ENCODE assay signal across 31 cellular contexts in the genomic region with DNA sequence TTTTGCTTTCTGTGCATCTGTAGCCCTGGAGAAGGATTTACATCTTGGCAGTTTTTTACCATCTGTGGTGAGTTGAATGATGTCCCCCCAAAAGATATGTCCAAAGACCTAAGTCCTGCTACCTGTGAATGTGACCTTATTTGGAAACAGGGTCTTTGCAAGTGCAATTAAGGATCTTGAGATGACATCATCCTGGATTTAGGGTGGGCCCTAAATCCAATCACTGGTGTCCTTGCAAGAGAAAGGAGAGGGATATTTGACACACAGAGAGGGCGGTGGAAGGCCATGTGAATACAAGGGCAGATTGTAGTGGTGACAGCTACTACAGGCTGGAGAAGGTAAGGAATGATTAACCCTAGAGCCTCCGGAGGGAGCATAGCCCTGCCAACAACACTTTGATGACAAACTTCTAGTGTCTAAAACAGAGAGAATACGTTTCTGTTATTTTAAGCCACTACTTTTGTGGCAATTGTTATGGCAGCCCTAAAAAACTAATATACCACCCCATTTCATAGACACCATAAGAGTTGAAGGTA.
"Had no signal": no experiment of that assay in that cellular context is flagged by ENCODE, and none has a peak within 500 bp of the region (broad histone marks: within the 10 kb centered on the region; RNA-seq: fewer than 3 reads in every experiment).

No MANE protein-coding gene starts in this region.

- H3K36me3 ChIP-seq: brain microvascular endothelial cell had no signal

- ATAC-seq: activated T-cell treated with anti-CD3 and anti-CD28 coated beads, Interleukin-2, amount 50 U/mL, for 72 hours; esophagus mucosa; T-helper 17 cell had no signal

- H3K9me3 Mint-ChIP-seq: activated CD4-positive, alpha-beta memory T cell treated with anti-CD3 and anti-CD28 coated beads, Interleukin-2, amount 10 ng/mL, durations not matched to agents 7 days and 5 days; activated CD4-positive, alpha-beta T cell treated with anti-CD3 and anti-CD28 coated beads, Interleukin-2, amount 10 ng/mL, durations not matched to agents 7 days and 5 days; activated naive CD4-positive, alpha-beta T cell treated with anti-CD3 and anti-CD28 coated beads, Interleukin-2, amount 10 ng/mL, durations not matched to agents 7 days and 5 days; activated T-cell treated with anti-CD3 and anti-CD28 coated beads, Interleukin-2, amount 50 U/mL, for 24 hours; activated T-cell treated with anti-CD3 and anti-CD28 coated beads, Interleukin-2, amount 50 U/mL, for 72 hours; central memory CD8-positive, alpha-beta T cell; dendritic cell treated with granulocyte-macrophage colony-stimulating factor and Interleukin-4, amounts not matched to agents 40 ng/mL and 50 ng/mL, for 4 days; T-helper 2 cell treated with Interferon-gamma antibody and Interleukin-4, amounts not matched to agents 5 μg/mL and 100 μg/mL, for 36 hours had no signal

- H3K4me1 Mint-ChIP-seq: central memory CD8-positive, alpha-beta T cell had no signal

- H3K27ac ChIP-seq: brain microvascular endothelial cell, coronary artery, dorsolateral prefrontal cortex had no signal

- H3K27me3 Mint-ChIP-seq: activated CD4-positive, alpha-beta memory T cell treated with anti-CD3 and anti-CD28 coated beads, Interleukin-2, amount 10 ng/mL, durations not matched to agents 7 days and 5 days; activated CD4-positive, alpha-beta T cell treated with anti-CD3 and anti-CD28 coated beads, Interleukin-2, amount 10 ng/mL, durations not matched to agents 7 days and 5 days; activated naive CD4-positive, alpha-beta T cell treated with anti-CD3 and anti-CD28 coated beads, Interleukin-2, amount 10 ng/mL, durations not matched to agents 7 days and 5 days; activated naive CD8-positive, alpha-beta T cell; activated T-cell treated with anti-CD3 and anti-CD28 coated beads, Interleukin-2, amount 50 U/mL, for 24 hours; central memory CD8-positive, alpha-beta T cell; dendritic cell treated with granulocyte-macrophage colony-stimulating factor and Interleukin-4, amounts not matched to agents 40 ng/mL and 50 ng/mL, for 4 days; T-helper 17 cell had no signal

- DNase-seq: activated CD4-positive, alpha-beta memory T cell treated with anti-CD3 and anti-CD28 coated beads, Interleukin-2, amount 10 ng/mL, durations not matched to agents 7 days and 5 days; activated CD4-positive, alpha-beta T cell treated with anti-CD3 and anti-CD28 coated beads for 1 hour; activated CD4-positive, alpha-beta T cell treated with anti-CD3 and anti-CD28 coated beads for 4 hours; activated CD4-positive, alpha-beta T cell treated with anti-CD3 and anti-CD28 coated beads, Interleukin-2, amount 10 ng/mL, durations not matched to agents 7 days and 5 days; activated CD4-positive, alpha-beta T cell treated with anti-CD3 and anti-CD28 coated beads, Interleukin-2, amount 50 U/mL, for 4 hours; activated CD8-positive, alpha-beta memory T cell treated with anti-CD3 and anti-CD28 coated beads, Interleukin-2, amount 50 U/mL, for 48 hours; activated gamma-delta T cell; activated naive CD4-positive, alpha-beta T cell; activated naive CD4-positive, alpha-beta T cell treated with anti-CD3 and anti-CD28 coated beads, Interleukin-2, amount 10 ng/mL, durations not matched to agents 7 days and 5 days; activated T-cell treated with anti-CD3 and anti-CD28 coated beads for 4 hours; activated T-cell treated with anti-CD3 and anti-CD28 coated beads, Interleukin-2, amount 50 U/mL, for 24 hours; activated T-cell treated with anti-CD3 and anti-CD28 coated beads, Interleukin-2, amount 50 U/mL, for 72 hours; amniotic stem cell; anterior cingulate cortex; brain microvascular endothelial cell; dorsolateral prefrontal cortex; effector memory CD4-positive, alpha-beta T cell; endodermal cell; foreskin fibroblast; head of caudate nucleus; T-helper 17 cell; T1000 had no signal

- H3K4me3 Mint-ChIP-seq: activated CD4-positive, alpha-beta memory T cell treated with anti-CD3 and anti-CD28 coated beads, Interleukin-2, amount 10 ng/mL, durations not matched to agents 7 days and 5 days; activated CD4-positive, alpha-beta T cell treated with anti-CD3 and anti-CD28 coated beads, Interleukin-2, amount 10 ng/mL, durations not matched to agents 7 days and 5 days; activated naive CD4-positive, alpha-beta T cell treated with anti-CD3 and anti-CD28 coated beads, Interleukin-2, amount 10 ng/mL, durations not matched to agents 7 days and 5 days; activated naive CD8-positive, alpha-beta T cell; activated T-cell treated with anti-CD3 and anti-CD28 coated beads, Interleukin-2, amount 50 U/mL, for 24 hours; activated T-cell treated with anti-CD3 and anti-CD28 coated beads, Interleukin-2, amount 50 U/mL, for 72 hours; central memory CD8-positive, alpha-beta T cell; dendritic cell treated with granulocyte-macrophage colony-stimulating factor and Interleukin-4, amounts not matched to agents 40 ng/mL and 50 ng/mL, for 4 days; endodermal cell; T-helper 17 cell; T-helper 2 cell treated with Interferon-gamma antibody and Interleukin-4, amounts not matched to agents 5 μg/mL and 100 μg/mL, for 36 hours had no signal

- H3K27me3 ChIP-seq: brain microvascular endothelial cell, dorsolateral prefrontal cortex had no signal

- H3K27ac Mint-ChIP-seq: activated CD4-positive, alpha-beta memory T cell treated with anti-CD3 and anti-CD28 coated beads, Interleukin-2, amount 10 ng/mL, durations not matched to agents 7 days and 5 days; activated CD4-positive, alpha-beta T cell treated with anti-CD3 and anti-CD28 coated beads, Interleukin-2, amount 10 ng/mL, durations not matched to agents 7 days and 5 days; activated naive CD4-positive, alpha-beta T cell treated with anti-CD3 and anti-CD28 coated beads, Interleukin-2, amount 10 ng/mL, durations not matched to agents 7 days and 5 days; activated naive CD8-positive, alpha-beta T cell; activated T-cell treated with anti-CD3 and anti-CD28 coated beads, Interleukin-2, amount 50 U/mL, for 24 hours; activated T-cell treated with anti-CD3 and anti-CD28 coated beads, Interleukin-2, amount 50 U/mL, for 72 hours; dendritic cell treated with granulocyte-macrophage colony-stimulating factor and Interleukin-4, amounts not matched to agents 40 ng/mL and 50 ng/mL, for 4 days; endodermal cell; T-helper 17 cell; T-helper 2 cell treated with Interferon-gamma antibody and Interleukin-4, amounts not matched to agents 5 μg/mL and 100 μg/mL, for 36 hours had no signal

- H3K4me3 ChIP-seq: coronary artery, dorsolateral prefrontal cortex had no signal

- H3K36me3 Mint-ChIP-seq: activated naive CD4-positive, alpha-beta T cell treated with anti-CD3 and anti-CD28 coated beads, Interleukin-2, amount 10 ng/mL, durations not matched to agents 7 days and 5 days had no signal

- FAIRE-seq: astrocyte, bronchial epithelial cell, frontal cortex had no signal
